In the genomic region with DNA sequence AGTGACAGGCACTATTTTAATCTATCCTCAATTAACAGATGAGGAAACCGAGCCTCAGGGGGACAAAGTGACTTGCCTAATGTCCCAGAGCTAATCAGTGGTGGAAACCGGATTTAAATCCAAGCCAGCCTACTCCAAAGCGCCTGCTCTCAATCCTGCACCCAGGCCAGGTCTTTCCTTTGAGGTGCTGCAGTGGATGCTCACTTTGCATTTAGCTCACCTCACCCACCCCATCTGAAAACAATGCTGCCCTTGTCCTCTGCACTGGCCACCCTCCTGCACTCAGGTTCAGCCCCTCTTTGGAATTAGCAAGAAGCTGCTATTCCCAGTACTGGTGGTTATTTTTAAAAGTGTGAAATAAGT, we compare ENCODE assay signal across 21 cellular contexts. TPM values are rescaled to one million over a fixed set of nuclear protein-coding genes. Genes with fewer than 3 reads are reported as not detected.
"Had no signal": no experiment of that assay in that cellular context is flagged by ENCODE, and none has a peak within 500 bp of the region (broad histone marks: within the 10 kb centered on the region; RNA-seq: fewer than 3 reads in every experiment).

No MANE protein-coding gene starts in this region.

- H3K36me3 ChIP-seq: neural progenitor cell, prostate gland had no signal

- H3K4me1 ChIP-seq: neural progenitor cell, prostate gland had no signal

- DNase-seq: activated CD4-positive, alpha-beta T cell treated with anti-CD3 and anti-CD28 coated beads, Interleukin-2, amount 10 ng/mL, durations not matched to agents 7 days and 5 days; activated CD8-positive, alpha-beta memory T cell treated with anti-CD3 and anti-CD28 coated beads, Interleukin-2, amount 50 U/mL, for 4 hours; activated CD8-positive, alpha-beta T cell treated with anti-CD3 and anti-CD28 coated beads, Interleukin-2, amount 10 ng/mL, durations not matched to agents 7 days and 5 days; activated effector memory CD4-positive, alpha-beta T cell treated with Interleukin-2 at 50 U/mL for 16 hours; activated naive CD4-positive, alpha-beta T cell treated with anti-CD3 and anti-CD28 coated beads, Interleukin-2, amount 10 ng/mL, durations not matched to agents 7 days and 5 days; activated naive CD8-positive, alpha-beta T cell treated with anti-CD3 and anti-CD28 coated beads, Interleukin-2, amount 50 U/mL, for 24 hours; activated T-cell treated with anti-CD3 and anti-CD28 coated beads, Interleukin-2, amount 50 U/mL, for 4 hours; dermis blood vessel endothelial cell; effector memory CD8-positive, alpha-beta T cell; hypothalamus; kidney; naive thymus-derived CD4-positive, alpha-beta T cell; spleen; stimulated activated CD4-positive, alpha-beta T cell treated with anti-CD3 and anti-CD28 coated beads, Interleukin-4, amount 100 ng/mL, for 4 hours; T-helper 1 cell; T-helper 9 cell; tibial artery had no signal

- H3K4me3 ChIP-seq: ascending aorta, neural progenitor cell, prostate gland, SK-N-MC, spleen, tibial artery had no signal

- H3K27ac ChIP-seq: ascending aorta, neural progenitor cell, prostate gland, SK-N-MC, tibial artery had no signal

- H3K27me3 ChIP-seq: ascending aorta, neural progenitor cell, spleen, tibial artery had no signal

- H3K9me3 ChIP-seq: ascending aorta, prostate gland, spleen, tibial artery had no signal

- H3K9ac ChIP-seq: neural progenitor cell had no signal

RNA-seq across cellular contexts. Expression of a gene that starts 16.0 kb away (rescaled TPM):
- total RNA-seq: activated CD4-positive, alpha-beta T cell treated with anti-CD3 and anti-CD28 coated beads, Interleukin-2, amount 10 ng/mL, durations not matched to agents 7 days and 5 days; activated CD8-positive, alpha-beta T cell treated with anti-CD3 and anti-CD28 coated beads, Interleukin-2, amount 10 ng/mL, durations not matched to agents 7 days and 5 days; naive thymus-derived CD4-positive, alpha-beta T cell had no signal
